9 cellular contexts compared by ENCODE assay signal in the genomic region with DNA sequence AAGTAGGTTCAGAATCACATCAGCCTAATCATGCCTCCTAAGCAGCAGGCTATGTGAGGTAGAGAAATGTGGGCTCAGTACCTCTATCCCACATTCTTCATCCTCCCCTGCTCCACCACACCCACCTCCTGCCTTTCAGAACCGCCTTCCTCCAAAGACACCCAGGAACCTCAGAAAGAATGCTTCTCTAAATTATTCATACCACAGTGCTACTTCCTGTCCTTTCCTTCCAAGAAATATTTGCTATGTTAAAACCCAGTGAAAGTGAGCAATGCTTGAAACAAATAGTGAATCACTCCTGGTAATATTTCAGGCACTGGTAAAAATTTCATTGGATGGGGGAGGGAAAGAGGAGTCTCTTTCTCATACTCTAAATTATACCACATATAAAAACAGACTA. TPM values are rescaled to one million over a fixed set of nuclear protein-coding genes. Genes with fewer than 3 reads are reported as not detected.
DNase-seq lines count a peak whose midpoint lies in the region; ATAC-seq and TF ChIP-seq lines count a peak whose summit lies in the region.
"Had no signal": no experiment of that assay in that cellular context is flagged by ENCODE, and none has a peak within 500 bp of the region (broad histone marks: within the 10 kb centered on the region; RNA-seq: fewer than 3 reads in every experiment).

No MANE protein-coding gene starts in this region.

- ATAC-seq in GM23338 (peak; percentile 77), GM19395 (IDR thresholded peaks at IDR 0.05; ENCODE audit: unreplicated experiment) (no peak)

- peak overlapping the region; percentile 42; the same call in 2 of the 3 replicates for H3K4me3 Mint-ChIP-seq in GM23338

- intact Hi-C loops in sigmoid colon (cut with DNase I) (no loop called here), prostate gland (cut with DNase I) (no loop called here)

- no peak for TF ChIP-seq EP300 in sigmoid colon (IDR thresholded peaks at IDR 0.05)

- peaks cover 28% of the 10 kb centered on the region for H3K4me1 ChIP-seq in GM23338 (ENCODE audit: insufficient read depth)
- H3K4me1 ChIP-seq in SJCRH30 = peaks cover 16% of the 10 kb centered on the region
- peaks cover 0 to 34% (median 24%) of the 10 kb centered on the region in 4 donors for H3K4me1 ChIP-seq in sigmoid colon
- no peaks in the 10 kb centered on the region for H3K4me1 ChIP-seq in prostate gland (replicated peaks)

- H3K4me3 ChIP-seq in GM23338 (no peak overlapping the region), SJCRH30 (no peak overlapping the region), epithelial cell of esophagus (ENCODE audit: low read length) (no peak overlapping the region), sigmoid colon (no peak overlapping the region), prostate gland (no peak overlapping the region)
- H3K4me3 ChIP-seq: cardiac muscle cell had no signal

- no peak overlapping the region for H2AFZ ChIP-seq in GM23338

- no peaks in the 10 kb centered on the region for H3K9me3 Mint-ChIP-seq in GM23338

- H3K4me1 Mint-ChIP-seq in GM23338 = peaks cover 41% of the 10 kb centered on the region

- 0 out of 2 replicates have a peak, but pooled peaks cover 5% of the 10 kb centered on the region for H3F3A ChIP-seq in GM23338 (replicated peaks; ENCODE audit: low read depth)

- TF ChIP-seq CTCF in GM23338 (conservative IDR thresholded peaks at IDR 0.05; ENCODE audit: low read depth in 2 of 2) (no peak), epithelial cell of esophagus (IDR thresholded peaks at IDR 0.05; ENCODE audit: insufficient read depth, low read depth, low read length, missing control alignments) (no peak), sigmoid colon (IDR thresholded peaks at IDR 0.05) (no peak), prostate gland (IDR thresholded peaks at IDR 0.05) (no peak)

- TF ChIP-seq POLR2A in sigmoid colon (IDR thresholded peaks at IDR 0.05) (no peak), prostate gland (IDR thresholded peaks at IDR 0.05) (no peak)

- H3K9me3 ChIP-seq in SJCRH30 (replicated peaks) (no peaks in the 10 kb centered on the region), sigmoid colon (peaks cover 0 to 6% (median 0%) of the 10 kb centered on the region in 4 donors), prostate gland (no peaks in the 10 kb centered on the region)

- peaks cover 2% of the 10 kb centered on the region for H3K27me3 Mint-ChIP-seq in GM23338 (ENCODE audit: insufficient read depth, low read depth, poor library complexity)

- no peaks in the 10 kb centered on the region for H3K27me3 ChIP-seq in GM23338 (ENCODE audit: insufficient read depth)
- no peaks in the 10 kb centered on the region for H3K27me3 ChIP-seq in SJCRH30
- H3K27me3 ChIP-seq in sigmoid colon = no peaks in the 10 kb centered on the region
- no peaks in the 10 kb centered on the region for H3K27me3 ChIP-seq in prostate gland (replicated peaks; ENCODE audit: insufficient read depth)
- H3K27me3 ChIP-seq: cardiac muscle cell had no signal

- no peaks in the 10 kb centered on the region for H4K20me1 ChIP-seq in GM23338 (replicated peaks; ENCODE audit: insufficient read depth)

- no peaks in the 10 kb centered on the region for H3K9me2 ChIP-seq in GM23338 (ENCODE audit: insufficient read depth)

- peak overlapping the region; percentile 39; the same call in 1 of the 2 replicates for H3K27ac Mint-ChIP-seq in GM23338

- peak; percentile 58 for DNase-seq in GM23338 (ENCODE audit: low spot score)
- DNase-seq in SJCRH30 = peak in 1 of 2 experiments; percentile 6
- peak; percentile 91 for DNase-seq in epithelial cell of esophagus (ENCODE audit: low read depth)
- DNase-seq in sigmoid colon = no peak
- DNase-seq in NCI-H510A (lab: John Stamatoyannopoulos, UW) = no peak
- no peak for DNase-seq in prostate gland (ENCODE audit: low spot score)
- no peak for DNase-seq in NCI-H748 (lab: John Stamatoyannopoulos, UW; ENCODE audit: unreplicated experiment)

- H3K36me3 ChIP-seq in GM23338 (ENCODE audit: insufficient read depth) = no peaks in the 10 kb centered on the region
- no peaks in the 10 kb centered on the region for H3K36me3 ChIP-seq in SJCRH30
- no peaks in the 10 kb centered on the region for H3K36me3 ChIP-seq in sigmoid colon
- H3K36me3 ChIP-seq in prostate gland = no peaks in the 10 kb centered on the region
- H3K36me3 ChIP-seq: cardiac muscle cell had no signal

- H3K79me2 ChIP-seq in GM23338 (replicated peaks; ENCODE audit: insufficient read depth) = no peaks in the 10 kb centered on the region

- 10 to 24% methylated on average over 1 of the region's 1 CpG for WGBS in sigmoid colon, 2 donors
- WGBS in prostate gland = 10% methylated on average over 1 of the region's 1 CpG

- H3K36me3 Mint-ChIP-seq in GM23338 (ENCODE audit: low read depth) = no peaks in the 10 kb centered on the region

- H3K27ac ChIP-seq in GM23338 (ENCODE audit: low read depth) = no peak overlapping the region
- H3K27ac ChIP-seq in SJCRH30 = peak overlapping the region; percentile 52; the same call in 1 of the 2 replicates
- H3K27ac ChIP-seq in sigmoid colon = peak overlapping the region in 3 of 4 donors; percentile 53 to 68 (median 65)
- H3K27ac ChIP-seq in prostate gland = no peak overlapping the region

- peak overlapping the region; percentile 32; the same call in 1 of the 2 replicates for H3K4me2 ChIP-seq in GM23338

TF ChIP-seq in GM23338, 12 proteins besides CTCF, POLR2A, EP300 and RAD21 (continues in another document):
- no peak for TF ChIP-seq POLR2AphosphoS5 (IDR thresholded peaks at IDR 0.05; ENCODE audit: low read depth)
- no peak for TF ChIP-seq STAT1 (IDR thresholded peaks at IDR 0.05; ENCODE audit: unreplicated experiment)
- no peak for TF ChIP-seq NANOG (IDR thresholded peaks at IDR 0.05; ENCODE audit: borderline replicate concordance)
- no peak for TF ChIP-seq CREB1 (CRISPR knock-in tag; IDR thresholded peaks at IDR 0.05; ENCODE audit: low read depth)
- TF ChIP-seq, protein P1, sequence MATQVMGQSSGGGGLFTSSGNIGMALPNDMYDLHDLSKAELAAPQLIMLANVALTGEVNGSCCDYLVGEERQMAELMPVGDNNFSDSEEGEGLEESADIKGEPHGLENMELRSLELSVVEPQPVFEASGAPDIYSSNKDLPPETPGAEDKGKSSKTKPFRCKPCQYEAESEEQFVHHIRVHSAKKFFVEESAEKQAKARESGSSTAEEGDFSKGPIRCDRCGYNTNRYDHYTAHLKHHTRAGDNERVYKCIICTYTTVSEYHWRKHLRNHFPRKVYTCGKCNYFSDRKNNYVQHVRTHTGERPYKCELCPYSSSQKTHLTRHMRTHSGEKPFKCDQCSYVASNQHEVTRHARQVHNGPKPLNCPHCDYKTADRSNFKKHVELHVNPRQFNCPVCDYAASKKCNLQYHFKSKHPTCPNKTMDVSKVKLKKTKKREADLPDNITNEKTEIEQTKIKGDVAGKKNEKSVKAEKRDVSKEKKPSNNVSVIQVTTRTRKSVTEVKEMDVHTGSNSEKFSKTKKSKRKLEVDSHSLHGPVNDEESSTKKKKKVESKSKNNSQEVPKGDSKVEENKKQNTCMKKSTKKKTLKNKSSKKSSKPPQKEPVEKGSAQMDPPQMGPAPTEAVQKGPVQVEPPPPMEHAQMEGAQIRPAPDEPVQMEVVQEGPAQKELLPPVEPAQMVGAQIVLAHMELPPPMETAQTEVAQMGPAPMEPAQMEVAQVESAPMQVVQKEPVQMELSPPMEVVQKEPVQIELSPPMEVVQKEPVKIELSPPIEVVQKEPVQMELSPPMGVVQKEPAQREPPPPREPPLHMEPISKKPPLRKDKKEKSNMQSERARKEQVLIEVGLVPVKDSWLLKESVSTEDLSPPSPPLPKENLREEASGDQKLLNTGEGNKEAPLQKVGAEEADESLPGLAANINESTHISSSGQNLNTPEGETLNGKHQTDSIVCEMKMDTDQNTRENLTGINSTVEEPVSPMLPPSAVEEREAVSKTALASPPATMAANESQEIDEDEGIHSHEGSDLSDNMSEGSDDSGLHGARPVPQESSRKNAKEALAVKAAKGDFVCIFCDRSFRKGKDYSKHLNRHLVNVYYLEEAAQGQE (IDR thresholded peaks at IDR 0.05; ENCODE audit: unreplicated experiment) = no peak
- no peak for TF ChIP-seq EZH2 (IDR thresholded peaks at IDR 0.05; ENCODE audit: low read depth, unreplicated experiment)
- TF ChIP-seq EZH2phosphoT487 (IDR thresholded peaks at IDR 0.05; ENCODE audit: unreplicated experiment) = no peak
- no peak for TF ChIP-seq ZNF114 (CRISPR knock-in tag; IDR thresholded peaks at IDR 0.05)
- TF ChIP-seq JUNB (IDR thresholded peaks at IDR 0.05; ENCODE audit: unreplicated experiment) = no peak

RNA-seq across cellular contexts. Expression of gene CREB1, which starts 24.0 kb away (rescaled TPM):
- total RNA-seq in GM23338 (2014; rRNA removed; shearing (Covaris generic)) = 94.4 and 104 TPM in 2 replicates
- polyA plus RNA-seq in GM23338 (2016; fragmentation: Nextera tagmentation; extraction: Ambion mirVana) = 27.2 and 40.3 TPM in 2 replicates
- total RNA-seq in SJCRH30 (2014; rRNA removed; shearing (Covaris generic)) = 37.5 and 37.9 TPM in 2 replicates
- total RNA-seq in sigmoid colon = 10 to 100 TPM; 31.3 to 52.0 (median 47.0) TPM
- polyA plus RNA-seq in sigmoid colon = 10 to 100 TPM in 1 of 3 donors, 1 to 10 TPM in 2; 7.2 to 11.7 (median 9.5) TPM
- total RNA-seq in prostate gland = 10 to 100 TPM; 44.0 to 47.1 TPM

Comparison
In these comparisons a context has a peak if more than half of its experiments do, and no peak if none do; other contexts are left out.
1. DNase-seq: peak in GM23338 (single experiment) and epithelial cell of esophagus (single experiment); none in sigmoid colon (single experiment), NCI-H510A (single experiment), prostate gland (single experiment) and NCI-H748 (single experiment).
2. H3K27ac ChIP-seq: peak in SJCRH30 (single experiment) and sigmoid colon (3 of 4); none in GM23338 (single experiment) and prostate gland (0 of 2).